In genomic region chr14:86761611-86762010, GRCh38 we compare ENCODE assay signal across 7 cellular contexts.
"Had no signal": no experiment of that assay in that cellular context is flagged by ENCODE, and none has a peak within 500 bp of the region (broad histone marks: within the 10 kb centered on the region; RNA-seq: fewer than 3 reads in every experiment).

No MANE protein-coding gene starts in this region.

- ATAC-seq: GM12878 had no signal

- DNase-seq: GDM1, GF-D8 had no signal

- H3K4me3 ChIP-seq: GM12878 had no signal

- FAIRE-seq: GM12878, GM12891, GM12892, GM18507, GM19239 had no signal
